16 cellular contexts compared by ENCODE assay signal in genomic region chr16:88761830-88762229, GRCh38. TPM values are rescaled to one million over a fixed set of nuclear protein-coding genes. Genes with fewer than 3 reads are reported as not detected.
DNase-seq lines count a peak whose midpoint lies in the region; ATAC-seq and TF ChIP-seq lines count a peak whose summit lies in the region.
"Had no signal": no experiment of that assay in that cellular context is flagged by ENCODE, and none has a peak within 500 bp of the region (broad histone marks: within the 10 kb centered on the region; RNA-seq: fewer than 3 reads in every experiment).

No MANE protein-coding gene starts in this region.

- peaks cover 83% of the 10 kb centered on the region for H3K79me2 ChIP-seq in PC-9 (ENCODE audit: low read depth)

- 75% methylated on average over 9 of the region's 10 CpGs for WGBS in esophagus muscularis mucosa
- WGBS in prostate gland: 34% methylated on average over 8 of the region's 10 CpGs
- 54 to 65% methylated on average over 8 to 9 of the region's 10 CpGs for WGBS in thyroid gland, 2 donors

- intact Hi-C loops in PC-9 (cut with micrococcal nuclease; ENCODE audit: unreplicated experiment): loop anchor here (1.0 to 5.0 kb wide), 3 partner anchors 9 to 895 kb away; partner anchors contain the start of gene SLC7A5
- intact Hi-C loops in esophagus muscularis mucosa (cut with DNase I): no loop called here
- intact Hi-C loops in prostate gland (cut with DNase I): no loop called here
- intact Hi-C loops in left lung (cut with DNase I): no loop called here
- intact Hi-C loops in thyroid gland (cut with DNase I): no loop called here

- peak overlapping the region; percentile 98 for H3K27ac ChIP-seq in C4-2B
- peak overlapping the region; percentile 63 for H3K27ac ChIP-seq in PC-9
- H3K27ac ChIP-seq in esophagus muscularis mucosa (replicated peaks in 1 of 4): peak overlapping the region; percentile 91 to 94 (median 92)
- H3K27ac ChIP-seq in prostate gland: peak overlapping the region; percentile 87 to 95
- H3K27ac ChIP-seq in left lung: no peak overlapping the region
- H3K27ac ChIP-seq in thyroid gland: peak overlapping the region in 1 of 3 donors; percentile 72
- H3K27ac ChIP-seq: SJCRH30 had no signal

- TF ChIP-seq POLR2A in esophagus muscularis mucosa (IDR thresholded peaks at IDR 0.05; ENCODE audit: low read depth): no peak
- no peak for TF ChIP-seq POLR2A in prostate gland (IDR thresholded peaks at IDR 0.05)
- no peak for TF ChIP-seq POLR2A in thyroid gland (IDR thresholded peaks at IDR 0.05)

- H3K4me1 ChIP-seq in PC-9 (replicated peaks; ENCODE audit: insufficient read depth) (peaks cover 98% of the 10 kb centered on the region), esophagus muscularis mucosa (peaks cover 40 to 100% (median 95%) of the 10 kb centered on the region in 4 donors), prostate gland (replicated peaks) (peaks cover 61% of the 10 kb centered on the region), left lung (peaks cover 10 to 83% of the 10 kb centered on the region in 2 donors), thyroid gland (peaks cover 65 to 93% of the 10 kb centered on the region in 2 donors)

- H3K27me3 ChIP-seq in PC-9 (ENCODE audit: insufficient read depth, low read depth) (no peaks in the 10 kb centered on the region), esophagus muscularis mucosa (no peaks in the 10 kb centered on the region), prostate gland (replicated peaks; ENCODE audit: insufficient read depth) (no peaks in the 10 kb centered on the region), left lung (no peaks in the 10 kb centered on the region), thyroid gland (no peaks in the 10 kb centered on the region)
- H3K27me3 ChIP-seq: SJCRH30 had no signal

- CTCF ChIA-PET in PC-9 (lab: Charles Lee): interaction anchor here (0.8 to 3.1 kb wide), 3 partner anchors 9 to 24 kb away, joined by 5 to 11 read pairs (median 9); no protein-coding TSS in a partner anchor

- DNase-seq in PC-9: peak; percentile 88 to 98
- DNase-seq in esophagus muscularis mucosa (ENCODE audit: extremely low spot score): no peak
- peak; percentile 43 for DNase-seq in prostate gland (ENCODE audit: low spot score)
- no peak for DNase-seq in NCI-H187 treated with DMSO at 0.1 percent for 48 hours (lab: John Stamatoyannopoulos, UW)
- no peak for DNase-seq in left lung
- no peak for DNase-seq in thyroid gland
- DNase-seq: ACHN; CD8-positive, alpha-beta T cell; GF-D8; H9; NCI-H1436; NCI-H2081; NCI-H524; SJCRH30 had no signal

- TF ChIP-seq CTCF in C4-2B (conservative IDR thresholded peaks at IDR 0.05) (no peak), PC-9 (conservative IDR thresholded peaks at IDR 0.05) (no peak), esophagus muscularis mucosa (IDR thresholded peaks at IDR 0.05) (no peak), prostate gland (IDR thresholded peaks at IDR 0.05) (no peak), left lung (IDR thresholded peaks at IDR 0.05) (no peak), thyroid gland (IDR thresholded peaks at IDR 0.05) (no peak)

- no peak for TF ChIP-seq EP300 in esophagus muscularis mucosa (IDR thresholded peaks at IDR 0.05)

- H3K9me3 ChIP-seq in PC-9 (ENCODE audit: insufficient read depth, low read depth): no peaks in the 10 kb centered on the region
- H3K9me3 ChIP-seq in esophagus muscularis mucosa: no peaks in the 10 kb centered on the region
- no peaks in the 10 kb centered on the region for H3K9me3 ChIP-seq in prostate gland
- H3K9me3 ChIP-seq in left lung: no peaks in the 10 kb centered on the region
- no peaks in the 10 kb centered on the region for H3K9me3 ChIP-seq in thyroid gland
- H3K9me3 ChIP-seq: SJCRH30 had no signal

- no peak overlapping the region for H2AFZ ChIP-seq in PC-9

- no peak for ATAC-seq in left lung
- no peak for ATAC-seq in GM21576 (IDR thresholded peaks at IDR 0.05; ENCODE audit: unreplicated experiment)
- ATAC-seq: CD8-positive, alpha-beta T cell had no signal

- POLR2A ChIA-PET in PC-9 (lab: Charles Lee; ENCODE audit: unreplicated experiment): interaction anchor here (0.6 to 1.3 kb wide), 6 partner anchors 9 to 909 kb away, joined by 3 to 11 read pairs (median 4); no protein-coding TSS in a partner anchor

- peaks cover 23% of the 10 kb centered on the region for H4K20me1 ChIP-seq in PC-9 (ENCODE audit: insufficient read depth)

- peak overlapping the region; percentile 49; the same call in 1 of the 2 replicates for H3K4me3 ChIP-seq in PC-9
- H3K4me3 ChIP-seq in esophagus muscularis mucosa: no peak overlapping the region
- no peak overlapping the region for H3K4me3 ChIP-seq in prostate gland
- H3K4me3 ChIP-seq in left lung: no peak overlapping the region
- no peak overlapping the region for H3K4me3 ChIP-seq in thyroid gland (replicated peaks in 1 of 3)
- H3K4me3 ChIP-seq: SJCRH30 had no signal

- peak overlapping the region; percentile 83 for H3K4me2 ChIP-seq in PC-9

- no peaks in the 10 kb centered on the region for H3K9me2 ChIP-seq in PC-9 (ENCODE audit: insufficient read depth)

- BruUV-seq in PC-9 (replicated peaks; lab: Mats Ljungman, UMichigan): no TSS peak

- peaks cover 77% of the 10 kb centered on the region for H3F3A ChIP-seq in PC-9 (ENCODE audit: insufficient read depth, low read depth)

- no peaks in the 10 kb centered on the region for H3K36me3 ChIP-seq in PC-9 (ENCODE audit: low read depth)
- peaks cover 0 to 11% (median 2%) of the 10 kb centered on the region in 4 donors for H3K36me3 ChIP-seq in esophagus muscularis mucosa
- no peaks in the 10 kb centered on the region for H3K36me3 ChIP-seq in prostate gland
- H3K36me3 ChIP-seq in left lung: peaks cover 0 to 10% of the 10 kb centered on the region in 2 donors
- no peaks in the 10 kb centered on the region for H3K36me3 ChIP-seq in thyroid gland
- H3K36me3 ChIP-seq: SJCRH30 had no signal

RNA-seq across cellular contexts. Expression of gene PIEZO1, which starts 23.2 kb away (rescaled TPM):
- total RNA-seq in PC-9 (2021) (391 and 426 TPM in 2 replicates), esophagus muscularis mucosa (100 to 1,000 TPM; 140 to 298 (median 182) TPM), prostate gland (100 to 1,000 TPM; 156 to 202 TPM), left lung (100 to 1,000 TPM; 154 to 193 TPM), thyroid gland (100 to 1,000 TPM in 3 of 4 donors, 10 to 100 TPM in 1; 81.2 to 145 (median 113) TPM)

RNA-seq across cellular contexts. Expression of gene CDT1, which starts 41.8 kb away (rescaled TPM):
- 73.2 and 95.4 TPM in 2 replicates for total RNA-seq in PC-9 (2021)
- total RNA-seq in esophagus muscularis mucosa: 1 to 10 TPM in 1 of 4 donors, under 1 TPM in 2, not detected in 1; 0.17 to 1.4 (median 0.34) TPM
- 1 to 10 TPM; 4.3 to 7.6 TPM for total RNA-seq in prostate gland
- 10 to 100 TPM in 1 of 2 donors, 1 to 10 TPM in 1; 9.3 to 14.5 TPM for total RNA-seq in left lung
- 1 to 10 TPM in 2 of 4 donors, under 1 TPM in 2; 0.33 to 1.8 (median 0.99) TPM for total RNA-seq in thyroid gland

RNA-seq across cellular contexts. Expression of gene APRT, which starts 49.9 kb away (rescaled TPM):
- total RNA-seq in PC-9 (2021): 213 and 226 TPM in 2 replicates
- 100 to 1,000 TPM in 2 of 4 donors, 10 to 100 TPM in 2; 60.6 to 141 (median 98.6) TPM for total RNA-seq in esophagus muscularis mucosa
- total RNA-seq in prostate gland: 100 to 1,000 TPM; 165 to 211 TPM
- total RNA-seq in left lung: 100 to 1,000 TPM; 108 to 161 TPM
- total RNA-seq in thyroid gland: 100 to 1,000 TPM in 3 of 4 donors, 10 to 100 TPM in 1; 88.9 to 182 (median 118) TPM

RNA-seq across cellular contexts. Expression of gene CTU2, which starts 55.5 kb away (rescaled TPM):
- total RNA-seq in PC-9 (2021): 20.0 and 38.0 TPM in 2 replicates
- 10 to 100 TPM in 2 of 4 donors, 1 to 10 TPM in 2; 8.9 to 14.7 (median 10.3) TPM for total RNA-seq in esophagus muscularis mucosa
- total RNA-seq in prostate gland: 10 to 100 TPM; 15.0 to 19.1 TPM
- 10 to 100 TPM; 15.4 to 19.8 TPM for total RNA-seq in left lung
- total RNA-seq in thyroid gland: 10 to 100 TPM in 2 of 4 donors, 1 to 10 TPM in 2; 7.7 to 21.2 (median 13.6) TPM

RNA-seq across cellular contexts. Expression of gene RNF166, which starts 55.6 kb away (rescaled TPM):
- total RNA-seq in PC-9 (2021) (25.6 and 29.4 TPM in 2 replicates), esophagus muscularis mucosa (10 to 100 TPM; 23.3 to 33.5 (median 27.5) TPM), prostate gland (10 to 100 TPM; 11.6 to 30.3 TPM), left lung (10 to 100 TPM; 28.4 to 54.0 TPM), thyroid gland (10 to 100 TPM; 12.5 to 26.8 (median 19.1) TPM)

Comparison
In these comparisons a context has a peak if more than half of its experiments do, and no peak if none do; other contexts are left out.
1. H3K27ac ChIP-seq: peak in C4-2B (single experiment), PC-9 (single experiment), esophagus muscularis mucosa (4 of 4) and prostate gland (2 of 2); none in left lung (0 of 2).
2. DNase-seq: peak in PC-9 (2 of 2) and prostate gland (single experiment); none in esophagus muscularis mucosa (single experiment), NCI-H187 treated with DMSO at 0.1 percent for 48 hours (single experiment), left lung (0 of 2) and thyroid gland (0 of 2).